15 cellular contexts compared by ENCODE assay signal in the genomic region with DNA sequence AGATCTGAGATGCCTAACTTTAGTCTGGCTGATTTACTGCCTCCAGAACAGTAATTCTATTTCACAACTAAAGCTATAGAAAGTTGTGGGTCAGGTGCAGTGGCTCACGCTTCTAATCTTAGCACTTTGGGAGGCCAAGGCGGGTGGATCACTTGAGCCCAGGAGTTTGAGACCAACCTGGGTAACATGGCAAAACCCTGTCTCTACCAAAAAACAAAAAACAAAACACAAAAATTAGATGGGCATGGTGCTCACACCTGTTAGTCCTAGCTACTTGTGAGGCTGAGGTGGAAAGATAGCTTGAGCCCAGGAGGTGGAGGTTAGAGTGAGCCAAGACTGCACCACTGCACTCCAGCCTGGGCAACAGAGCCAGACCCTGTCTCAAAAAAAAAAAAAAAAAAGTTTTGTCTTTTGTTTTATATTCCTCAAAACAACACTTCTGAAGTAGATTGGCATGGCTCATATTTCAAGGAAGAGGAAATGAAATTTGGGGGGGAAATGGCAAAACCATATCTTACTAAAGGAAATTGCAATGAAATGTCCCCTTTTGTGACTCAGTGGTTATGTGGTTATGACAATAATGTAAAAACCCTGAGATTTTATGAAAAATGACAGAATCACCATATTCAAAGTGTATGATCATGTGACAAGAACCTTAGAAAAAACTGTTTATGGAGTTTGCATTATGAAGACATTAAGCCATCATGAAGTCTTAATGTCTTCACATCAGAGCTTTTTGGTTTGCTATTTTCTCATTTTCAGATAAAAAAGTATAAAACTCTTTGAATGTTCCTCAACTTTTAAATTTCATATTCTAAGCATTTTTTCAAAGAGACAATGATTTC. TPM values are rescaled to one million over a fixed set of nuclear protein-coding genes. Genes with fewer than 3 reads are reported as not detected.
DNase-seq lines count a peak whose midpoint lies in the region; ATAC-seq, FAIRE-seq and TF ChIP-seq lines count a peak whose summit lies in the region.
"Had no signal": no experiment of that assay in that cellular context is flagged by ENCODE, and none has a peak within 500 bp of the region (broad histone marks: within the 10 kb centered on the region; RNA-seq: fewer than 3 reads in every experiment).

No MANE protein-coding gene starts in this region.

- in situ Hi-C loops in HAP-1 (cut with MboI; ENCODE audit: low sequenced_read_pairs) = no loop called here

- no peak for TF ChIP-seq CTCF in WTC11 (IDR thresholded peaks at IDR 0.05)

- H3K9me3 ChIP-seq in small intestine (ENCODE audit: control insufficient read depth, low read depth) = no peaks in the 10 kb centered on the region
- no peaks in the 10 kb centered on the region for H3K9me3 ChIP-seq in HAP-1
- H3K9me3 ChIP-seq: adrenal gland had no signal

- no peaks in the 10 kb centered on the region for H3K9me3 Mint-ChIP-seq in WTC11

- 67 to 73% (median 70%) methylated on average over 2 of the region's 2 CpGs for WGBS in small intestine, 3 donors

- H3K27ac ChIP-seq in small intestine (ENCODE audit: low read depth in 1 of 2, low read length in 1 of 2) = no peak overlapping the region
- H3K27ac ChIP-seq: adrenal gland had no signal

- ATAC-seq in WTC11 = no peak
- no peak for ATAC-seq in left lobe of liver
- ATAC-seq in GM18873 (IDR thresholded peaks at IDR 0.05; ENCODE audit: low FRiP score, unreplicated experiment) = no peak

- H3K4me3 ChIP-seq in small intestine (ENCODE audit: low read depth in 1 of 2, low read length in 2 of 2) = no peak overlapping the region
- no peak overlapping the region for H3K4me3 ChIP-seq in HAP-1
- H3K4me3 ChIP-seq: adrenal gland had no signal

- no peaks in the 10 kb centered on the region for H3K4me1 Mint-ChIP-seq in WTC11

- DNase-seq in CD1c-positive myeloid dendritic cell (ENCODE audit: extremely low spot score) (peak; percentile 78), WTC11 (ENCODE audit: low spot score) (no peak), left lobe of liver (ENCODE audit: low spot score) (peak; percentile 16), small intestine (no peak), OCI-M1 (lab: John Stamatoyannopoulos, UW) (no peak), HAP-1 (ENCODE audit: low spot score in 2 of 2) (no peak)
- DNase-seq: AML-193; foreskin melanocyte; islet precursor cell; NCI-H187 treated with DMSO at 0.1 percent for 48 hours; retina; stimulated activated CD4-positive, alpha-beta T cell treated with anti-CD3 and anti-CD28 coated beads, Interleukin-4, amount 100 ng/mL, for 24 hours had no signal

- FAIRE-seq in small intestine (lab: Jason Lieb, UNC) = no peak

- H3K27me3 ChIP-seq in small intestine (ENCODE audit: control insufficient read depth in 2 of 2, insufficient read depth in 2 of 2, low read length in 2 of 2) = no peaks in the 10 kb centered on the region
- H3K27me3 ChIP-seq in HAP-1 (ENCODE audit: low read depth) = no peaks in the 10 kb centered on the region
- H3K27me3 ChIP-seq: adrenal gland had no signal

- peak; percentile 1 for TF ChIP-seq POLR2A in GM19099 (IDR thresholded peaks at IDR 0.05; ENCODE audit: extremely low read depth, insufficient read length, low read depth)

- no peak overlapping the region for H3K4me3 Mint-ChIP-seq in WTC11

- CTCF ChIA-PET in WTC11 (lab: Charles Lee) = no interaction called here

- H3K36me3 ChIP-seq in small intestine (ENCODE audit: control insufficient read depth in 2 of 2, insufficient read depth in 2 of 2, low read length in 2 of 2) (no peaks in the 10 kb centered on the region), HAP-1 (replicated peaks) (no peaks in the 10 kb centered on the region)
- H3K36me3 ChIP-seq: adrenal gland had no signal

- H3K27ac Mint-ChIP-seq in WTC11 = no peak overlapping the region

- no peaks in the 10 kb centered on the region for H3K36me3 Mint-ChIP-seq in WTC11

- H3K27me3 Mint-ChIP-seq in WTC11 (ENCODE audit: low read depth) = no peaks in the 10 kb centered on the region

- peaks cover 0 to 17% of the 10 kb centered on the region in 2 donors for H3K4me1 ChIP-seq in small intestine (ENCODE audit: control insufficient read depth in 2 of 2, insufficient read depth in 1 of 2, low read depth in 1 of 2, low read length in 1 of 2)
- H3K4me1 ChIP-seq in HAP-1 = no peaks in the 10 kb centered on the region

- POLR2A ChIA-PET in WTC11 (lab: Charles Lee) = interaction anchor here (0.6 kb wide), 1 partner anchor 201 kb away, joined by 3 read pairs; no protein-coding TSS in a partner anchor

TF ChIP-seq in WTC11, 78 proteins besides CTCF, POLR2A, EP300 and RAD21:
- TF ChIP-seq ZNF121 (CRISPR knock-in tag; IDR thresholded peaks at IDR 0.05) (peak; percentile 40; the same call in 1 of the 2 replicates), TEAD1 (CRISPR knock-in tag; IDR thresholded peaks at IDR 0.05) (no peak)

RNA-seq across cellular contexts. Expression of a gene that starts 16.2 kb away (rescaled TPM):
- total RNA-seq in WTC11 (2021) = 38.1 to 43.6 TPM (median 38.4 TPM) in 3 replicates
- 12.7 TPM for total RNA-seq in left lobe of liver
- polyA plus RNA-seq in small intestine = 10 to 100 TPM in 1 of 3 donors, 1 to 10 TPM in 2; 1.3 to 11.0 (median 7.0) TPM

RNA-seq across cellular contexts. Expression of a gene that starts 26.9 kb away (rescaled TPM):
- total RNA-seq in WTC11 (2021) = 33.2 to 36.4 TPM (median 34.7 TPM) in 3 replicates
- 14.1 TPM for total RNA-seq in left lobe of liver
- polyA plus RNA-seq in small intestine = 10 to 100 TPM in 1 of 3 donors, 1 to 10 TPM in 2; 2.7 to 22.4 (median 3.2) TPM

Comparison
In these comparisons a context has a peak if more than half of its experiments do, and no peak if none do; other contexts are left out.
1. DNase-seq: peak in CD1c-positive myeloid dendritic cell (single experiment) and left lobe of liver (single experiment); none in WTC11 (single experiment), small intestine (single experiment), OCI-M1 (single experiment) and HAP-1 (0 of 2).